Comparison of ENCODE assay signal across 1 cellular context in genomic region chr1:113405573-113405972, GRCh38.
TF ChIP-seq lines count a peak whose summit lies in the region.

No MANE protein-coding gene starts in this region.

TF ChIP-seq in HepG2, 621 proteins besides CTCF, POLR2A, EP300 and RAD21 (continued from another document):
- no peak for TF ChIP-seq ZNF646 (CRISPR knock-in tag; IDR thresholded peaks at IDR 0.05)
- no peak for TF ChIP-seq THAP7 (CRISPR knock-in tag; IDR thresholded peaks at IDR 0.05)
- no peak for TF ChIP-seq ZNF841 (CRISPR knock-in tag; IDR thresholded peaks at IDR 0.05; ENCODE audit: borderline replicate concordance)
- no peak for TF ChIP-seq PITX1 (CRISPR knock-in tag; IDR thresholded peaks at IDR 0.05)
- TF ChIP-seq ZNF468 (CRISPR knock-in tag; IDR thresholded peaks at IDR 0.05) = no peak
- no peak for TF ChIP-seq NFKB2 (CRISPR knock-in tag; IDR thresholded peaks at IDR 0.05; ENCODE audit: borderline replicate concordance)
- no peak for TF ChIP-seq NFKBIZ (CRISPR knock-in tag; IDR thresholded peaks at IDR 0.05)
- TF ChIP-seq MNT (IDR thresholded peaks at IDR 0.05) = no peak
- TF ChIP-seq BRF2 (CRISPR knock-in tag; IDR thresholded peaks at IDR 0.05) = no peak
- TF ChIP-seq CHCHD3 (CRISPR knock-in tag; IDR thresholded peaks at IDR 0.05) = no peak
- no peak for TF ChIP-seq STAG1 (CRISPR knock-in tag; IDR thresholded peaks at IDR 0.05)
- TF ChIP-seq ZNF317 (CRISPR knock-in tag; IDR thresholded peaks at IDR 0.05) = no peak
- TF ChIP-seq ZNF792 (CRISPR knock-in tag; IDR thresholded peaks at IDR 0.05) = no peak
- TF ChIP-seq ZSCAN29 (CRISPR knock-in tag; conservative IDR thresholded peaks at IDR 0.05) = no peak
- no peak for TF ChIP-seq MLLT10 (CRISPR knock-in tag; IDR thresholded peaks at IDR 0.05)
- no peak for TF ChIP-seq MBNL3 (CRISPR knock-in tag; conservative IDR thresholded peaks at IDR 0.05)
- no peak for TF ChIP-seq ZNF230 (CRISPR knock-in tag; IDR thresholded peaks at IDR 0.05)
- no peak for TF ChIP-seq SCMH1 (CRISPR knock-in tag; IDR thresholded peaks at IDR 0.05; ENCODE audit: borderline replicate concordance)
- TF ChIP-seq ZBTB25 (CRISPR knock-in tag; IDR thresholded peaks at IDR 0.05) = no peak
- no peak for TF ChIP-seq ZNF441 (CRISPR knock-in tag; IDR thresholded peaks at IDR 0.05; ENCODE audit: borderline replicate concordance)
- TF ChIP-seq MTERF4 (CRISPR knock-in tag; IDR thresholded peaks at IDR 0.05) = no peak
- TF ChIP-seq ZNF256 (CRISPR knock-in tag; conservative IDR thresholded peaks at IDR 0.05) = no peak
- no peak for TF ChIP-seq E2F5 (CRISPR knock-in tag; conservative IDR thresholded peaks at IDR 0.05)
- no peak for TF ChIP-seq ZNF781 (CRISPR knock-in tag; IDR thresholded peaks at IDR 0.05; ENCODE audit: borderline replicate concordance, not compliant biosample characterization)
